9 cellular contexts compared by ENCODE assay signal in the genomic region with DNA sequence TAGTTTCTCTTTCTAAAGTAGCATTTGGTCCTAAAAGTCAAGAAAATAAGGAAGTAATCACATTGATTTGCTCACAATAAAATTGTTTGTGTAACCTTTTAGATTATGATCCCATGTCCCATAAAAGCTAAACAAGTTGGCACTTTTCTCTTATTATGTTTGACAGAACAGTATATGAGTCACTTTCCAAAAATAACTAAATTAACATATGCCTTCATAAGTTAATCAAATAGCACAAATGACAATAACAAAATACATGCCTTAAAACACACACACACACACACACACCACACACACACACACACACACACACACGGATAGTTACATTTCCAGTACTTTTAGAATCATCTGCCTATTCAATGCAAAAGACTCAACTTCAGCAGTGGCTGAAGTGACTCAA. TPM values are rescaled to one million over a fixed set of nuclear protein-coding genes. Genes with fewer than 3 reads are reported as not detected.
DNase-seq lines count a peak whose midpoint lies in the region; FAIRE-seq and TF ChIP-seq lines count a peak whose summit lies in the region.
"Had no signal": no experiment of that assay in that cellular context is flagged by ENCODE, and none has a peak within 500 bp of the region (broad histone marks: within the 10 kb centered on the region; RNA-seq: fewer than 3 reads in every experiment).

No MANE protein-coding gene starts in this region.

- H3K36me3 ChIP-seq in MG63 (peaks cover 46% of the 10 kb centered on the region), thyroid gland (peaks cover 0 to 7% of the 10 kb centered on the region in 2 donors)

- H3K9me3 ChIP-seq in MG63 = no peaks in the 10 kb centered on the region
- no peaks in the 10 kb centered on the region for H3K9me3 ChIP-seq in thyroid gland

- intact Hi-C loops in thyroid gland (cut with DNase I) = loop anchor here (10.0 kb wide), 2 partner anchors 138 to 648 kb away; partner anchors contain the start of gene INTS2

- H3K4me1 ChIP-seq in thyroid gland = peaks cover 34 to 51% of the 10 kb centered on the region in 2 donors

- DNase-seq in D721Med (ENCODE audit: insufficient read length, low spot score) (no peak), MG63 (no peak), dermis blood vessel endothelial cell (peak; percentile 30), neural crest cell (ENCODE audit: low read depth, low spot score) (no peak), GOT3 (lab: John Stamatoyannopoulos, UW) (no peak), thyroid gland (no peak), UCSD-AML1 (lab: John Stamatoyannopoulos, UW; ENCODE audit: unreplicated experiment) (no peak), NCI-H146 (lab: John Stamatoyannopoulos, UW) (no peak)
- DNase-seq: stimulated activated CD4-positive, alpha-beta T cell treated with anti-CD3 and anti-CD28 coated beads, Interleukin-2, amount 100 ng/mL, for 24 hours had no signal

- H3K27ac ChIP-seq in thyroid gland = no peak overlapping the region

- H3K27me3 Mint-ChIP-seq in neural crest cell (ENCODE audit: low read depth) = no peaks in the 10 kb centered on the region

- H3K27me3 ChIP-seq in MG63 (no peaks in the 10 kb centered on the region), thyroid gland (no peaks in the 10 kb centered on the region)

- TF ChIP-seq CTCF in D721Med (IDR thresholded peaks at IDR 0.05; ENCODE audit: insufficient read depth, missing control alignments) (no peak), neural crest cell (conservative IDR thresholded peaks at IDR 0.05) (no peak), thyroid gland (IDR thresholded peaks at IDR 0.05) (no peak)

- no peak overlapping the region for H3K27ac Mint-ChIP-seq in neural crest cell (ENCODE audit: unreplicated experiment)

- H3K9me3 Mint-ChIP-seq in neural crest cell = no peaks in the 10 kb centered on the region

- peak; percentile 11 for FAIRE-seq in D721Med (lab: Jason Lieb, UNC)

- H3K4me1 Mint-ChIP-seq in neural crest cell = peaks cover 39% of the 10 kb centered on the region

- H3K36me3 Mint-ChIP-seq in neural crest cell (ENCODE audit: low read depth) = no peaks in the 10 kb centered on the region

- TF ChIP-seq POLR2A in thyroid gland (IDR thresholded peaks at IDR 0.05) = no peak

- H3K4me3 Mint-ChIP-seq in neural crest cell = peak overlapping the region; percentile 5

- 0 out of 2 replicates have a peak overlapping the region, but pooled peaks have one; percentile 2 for H3K4me3 ChIP-seq in MG63
- H3K4me3 ChIP-seq in thyroid gland (replicated peaks in 1 of 3) = peak overlapping the region in 1 of 3 donors; percentile 5

- WGBS in thyroid gland, 2 donors = 20 to 23% methylated on average over 1 of the region's 1 CpG

RNA-seq across cellular contexts. Expression of gene MED13, which starts 2.8 kb away (rescaled TPM):
- total RNA-seq in MG63 (2014; rRNA removed; shearing (Covaris generic); ENCODE audit: low replicate concordance) = 13.8 and 21.3 TPM in 2 replicates
- total RNA-seq in dermis blood vessel endothelial cell (41.4 and 48.5 TPM in 2 replicates), neural crest cell (54.5 and 54.8 TPM in 2 replicates), thyroid gland (100 to 1,000 TPM in 1 of 4 donors, 10 to 100 TPM in 3; 58.9 to 156 (median 83.3) TPM)
